In the genomic region with DNA sequence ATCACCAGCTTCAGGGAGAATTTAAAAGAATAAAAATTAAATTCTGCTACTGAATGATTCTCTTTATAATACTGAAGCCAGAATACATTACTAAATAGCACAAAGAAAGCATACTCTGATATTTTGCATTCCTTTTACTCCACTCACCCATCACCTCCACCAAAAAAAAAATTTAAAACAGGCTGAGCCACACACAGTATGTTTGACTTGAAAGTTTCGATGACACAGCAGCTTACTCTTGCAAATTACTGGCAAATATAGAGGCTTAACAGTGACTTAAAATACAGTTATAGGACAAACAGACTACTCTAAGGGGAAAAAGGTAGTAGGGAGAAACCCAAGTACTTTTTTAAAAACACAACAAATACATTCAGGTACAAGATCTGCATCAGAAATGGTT, we compare ENCODE assay signal across 13 cellular contexts. TPM values are rescaled to one million over a fixed set of nuclear protein-coding genes. Genes with fewer than 3 reads are reported as not detected.
A peak's percentile ranks its signal among the peaks of the same experiment; 100 is the strongest.
DNase-seq lines count a peak whose midpoint lies in the region; ATAC-seq, FAIRE-seq and TF ChIP-seq lines count a peak whose summit lies in the region.
"Had no signal": no experiment of that assay in that cellular context is flagged by ENCODE, and none has a peak within 500 bp of the region (broad histone marks: within the 10 kb centered on the region; RNA-seq: fewer than 3 reads in every experiment).

No MANE protein-coding gene starts in this region.

- peaks cover 7% of the 10 kb centered on the region; the same call in 1 of the 3 replicates for H3K36me3 ChIP-seq in K562 (ENCODE audit: control insufficient read depth, insufficient read depth, low read length)
- H3K36me3 ChIP-seq in left lung = peaks cover 0 to 12% of the 10 kb centered on the region in 2 donors

- no peak overlapping the region for H3K9ac ChIP-seq in K562 (ENCODE audit: insufficient read depth in 1 of 2, low read depth in 2 of 2, low read length in 2 of 2)

- H3K9me3 ChIP-seq in K562 (replicated peaks; ENCODE audit: control insufficient read depth, insufficient read depth, low read depth, low read length) = no peaks in the 10 kb centered on the region
- H3K9me3 ChIP-seq in left lung = no peaks in the 10 kb centered on the region
- H3K9me3 ChIP-seq: vagina had no signal

- no peak for TF ChIP-seq CTCF in AG10803 (conservative IDR thresholded peaks at IDR 0.05; ENCODE audit: low read length)
- no peak for TF ChIP-seq CTCF in K562 (IDR thresholded peaks at IDR 0.05 in 2 of 3, conservative IDR thresholded peaks at IDR 0.05 in 1 of 3; ENCODE audit: insufficient read depth in 2 of 3, low read depth in 1 of 3, low read length in 3 of 3)
- no peak for TF ChIP-seq CTCF in left lung (IDR thresholded peaks at IDR 0.05)

- H3K27ac ChIP-seq in K562 (ENCODE audit: extremely low read depth, low read depth, low read length) (no peak overlapping the region; the same call in 2 of the 3 replicates), left lung (no peak overlapping the region)
- H3K27ac ChIP-seq: vagina had no signal

- no peak overlapping the region for H2AFZ ChIP-seq in K562 (ENCODE audit: low read depth, low read length)

- no peak for ATAC-seq in K562
- peak; percentile 69 for ATAC-seq in left lung

- TF ChIP-seq POLR2A in H54 (IDR thresholded peaks at IDR 0.05; ENCODE audit: low read depth, low read length) (no peak), K562 (conservative IDR thresholded peaks at IDR 0.05) (no peak)

- DNase-seq in AG10803 (ENCODE audit: low read depth) (peak; percentile 55), H54 (ENCODE audit: insufficient read length, low spot score) (no peak), K562 (ENCODE audit: extremely low read depth in 1 of 4, low spot score in 3 of 4) (no peak), left lung (no peak), NCI-H526 treated with DMSO at 0.1 percent for 48 hours (lab: John Stamatoyannopoulos, UW) (no peak), cerebellar cortex (ENCODE audit: low spot score) (no peak), NCI-H2107 treated with DMSO at 0.1 percent for 48 hours (lab: John Stamatoyannopoulos, UW; ENCODE audit: unreplicated experiment) (no peak)
- no peak for DNase-seq in activated CD4-positive, alpha-beta T cell treated with anti-CD3 and anti-CD28 coated beads, Interleukin-2, amount 50 U/mL, for 1 hour
- DNase-seq: AML-193; NCI-H1436; stimulated activated CD4-positive, alpha-beta T cell treated with anti-CD3 and anti-CD28 coated beads, Interleukin-2, amount 100 ng/mL, for 48 hours had no signal

- in situ Hi-C loops in K562 (cut with MboI) = no loop called here

- H3K9me1 ChIP-seq in K562 (ENCODE audit: control insufficient read depth, insufficient read depth, low read length) = no peaks in the 10 kb centered on the region

- H4K20me1 ChIP-seq in K562 (replicated peaks; ENCODE audit: control insufficient read depth, insufficient read depth, low read length) = no peaks in the 10 kb centered on the region

- no peaks in the 10 kb centered on the region for H3K27me3 ChIP-seq in K562 (ENCODE audit: control insufficient read depth in 2 of 2, insufficient read depth in 2 of 2, low read length in 2 of 2)
- no peaks in the 10 kb centered on the region for H3K27me3 ChIP-seq in left lung
- H3K27me3 ChIP-seq: vagina had no signal

- no TSS peak for BruUV-seq in K562 (replicated peaks; lab: Mats Ljungman, UMichigan)

- TF ChIP-seq EP300 in K562 (IDR thresholded peaks at IDR 0.05; ENCODE audit: low read length) = no peak

- FAIRE-seq in H54 (lab: Jason Lieb, UNC) (peak; percentile 77), K562 (lab: Jason Lieb, UNC) (no peak)
- FAIRE-seq: keratinocyte had no signal

- H3K4me3 ChIP-seq in AG10803 (ENCODE audit: low read length) (no peak overlapping the region), K562 (no peak overlapping the region), left lung (no peak overlapping the region)
- H3K4me3 ChIP-seq: vagina had no signal

- peaks cover 29% of the 10 kb centered on the region for H3K79me2 ChIP-seq in K562 (ENCODE audit: control insufficient read depth, insufficient read depth, low read length)

- CTCF ChIA-PET in K562 (lab: Yijun Ruan, JAX; ENCODE audit: low intra/inter-chr PET ratio) = no interaction called here

- H3K4me1 ChIP-seq in K562 (replicated peaks in 1 of 2; ENCODE audit: control insufficient read depth in 2 of 2, insufficient read depth in 2 of 2, low read length in 2 of 2) (0 out of 5 replicates have a peak, but pooled peaks cover 0 to 2% of the 10 kb centered on the region in 2 experiments), left lung (peaks cover 17 to 18% of the 10 kb centered on the region in 2 donors)

- 80% methylated on average over 1 of the region's 1 CpG for WGBS in K562 (ENCODE audit: insufficient coverage, low coverage, missing lambda C conversion rate)

- POLR2A ChIA-PET in K562 (lab: Yijun Ruan, JAX) = interaction anchor here (1.2 kb wide), 1 partner anchor 10 kb away, joined by 3 read pairs; no protein-coding TSS in a partner anchor

- intact Hi-C loops in K562 (cut with micrococcal nuclease) = no loop called here
- intact Hi-C loops in left lung (cut with DNase I) = no loop called here

- no peak for TF ChIP-seq RAD21 in K562 (CRISPR knock-in tag; conservative IDR thresholded peaks at IDR 0.05 in 1 of 2, IDR thresholded peaks at IDR 0.05 in 1 of 2)

- H3K4me2 ChIP-seq in K562 (ENCODE audit: insufficient read depth, low read length) = no peak overlapping the region

TF ChIP-seq in K562, 482 proteins besides CTCF, POLR2A, EP300 and RAD21:
- peak; percentile 57 for TF ChIP-seq ZNF316 (IDR thresholded peaks at IDR 0.05)
- TF ChIP-seq ZNF395 (CRISPR knock-in tag; IDR thresholded peaks at IDR 0.05) = no peak
- TF ChIP-seq C11orf30 (IDR thresholded peaks at IDR 0.05; ENCODE audit: low read depth) = peak; percentile 41

RNA-seq across cellular contexts. Expression of gene GPATCH8, which starts 39.2 kb away (rescaled TPM):
- total RNA-seq in K562 (2011; cell fraction: chromatin; rRNA removed; ENCODE audit: low replicate concordance) = 35.5 and 88.3 TPM in 2 replicates
- total RNA-seq in K562 (2011; cell fraction: nucleolus; rRNA removed) = 15.8 and 25.9 TPM in 2 replicates
- 46.9 and 79.0 TPM in 2 replicates for total RNA-seq in K562 (2011; cell fraction: nucleoplasm; rRNA removed)
- total RNA-seq in K562 (2014; rRNA removed) (11.6 and 12.5 TPM in 2 replicates), K562 (2014; rRNA removed; fragmentation: Illumina TruSeq; extraction: Trizol) (12.7 and 16.6 TPM in 2 replicates), K562 (2015; rRNA removed; fragmentation: Illumina TruSeq; extraction: Trizol) (12.9 and 14.1 TPM in 2 replicates), K562 (2021) (25.6 and 29.6 TPM in 2 replicates), left lung (10 to 100 TPM; 29.8 to 34.0 TPM)
- polyA plus RNA-seq in K562 (2011; rRNA removed) (10.6 and 17.3 TPM in 2 replicates), K562 (2014; fragmentation: Illumina TruSeq; extraction: Trizol) (22.2 and 24.8 TPM in 2 replicates), K562 (2014; fragmentation: Nextera tagmentation; extraction: Ambion mirVana) (10 to 100 TPM; 12.0 to 13.2 TPM), K562 (2014; rRNA removed) (14.5 and 15.6 TPM in 2 replicates)
- polyA plus RNA-seq in K562 (2011; cell fraction: cytosol; rRNA removed) = 7.8 and 9.3 TPM in 2 replicates
- polyA plus RNA-seq in K562 (2011; cell fraction: nucleus; rRNA removed) = 17.6 and 18.6 TPM in 2 replicates
- polyA plus RNA-seq in K562 (2012) = 14.7 and 15.0 TPM in 2 replicates
- polyA minus RNA-seq in K562 (2011; rRNA and poly(A)+ RNA removed) = 29.9 and 35.0 TPM in 2 replicates
- 12.0 and 17.7 TPM in 2 replicates for polyA minus RNA-seq in K562 (2011; cell fraction: cytosol; rRNA and poly(A)+ RNA removed)
- 11.8 and 15.6 TPM in 2 replicates for polyA minus RNA-seq in K562 (2011; cell fraction: nucleus; rRNA and poly(A)+ RNA removed)
